ENCODE assay signal across 7 cellular contexts in the genomic region with DNA sequence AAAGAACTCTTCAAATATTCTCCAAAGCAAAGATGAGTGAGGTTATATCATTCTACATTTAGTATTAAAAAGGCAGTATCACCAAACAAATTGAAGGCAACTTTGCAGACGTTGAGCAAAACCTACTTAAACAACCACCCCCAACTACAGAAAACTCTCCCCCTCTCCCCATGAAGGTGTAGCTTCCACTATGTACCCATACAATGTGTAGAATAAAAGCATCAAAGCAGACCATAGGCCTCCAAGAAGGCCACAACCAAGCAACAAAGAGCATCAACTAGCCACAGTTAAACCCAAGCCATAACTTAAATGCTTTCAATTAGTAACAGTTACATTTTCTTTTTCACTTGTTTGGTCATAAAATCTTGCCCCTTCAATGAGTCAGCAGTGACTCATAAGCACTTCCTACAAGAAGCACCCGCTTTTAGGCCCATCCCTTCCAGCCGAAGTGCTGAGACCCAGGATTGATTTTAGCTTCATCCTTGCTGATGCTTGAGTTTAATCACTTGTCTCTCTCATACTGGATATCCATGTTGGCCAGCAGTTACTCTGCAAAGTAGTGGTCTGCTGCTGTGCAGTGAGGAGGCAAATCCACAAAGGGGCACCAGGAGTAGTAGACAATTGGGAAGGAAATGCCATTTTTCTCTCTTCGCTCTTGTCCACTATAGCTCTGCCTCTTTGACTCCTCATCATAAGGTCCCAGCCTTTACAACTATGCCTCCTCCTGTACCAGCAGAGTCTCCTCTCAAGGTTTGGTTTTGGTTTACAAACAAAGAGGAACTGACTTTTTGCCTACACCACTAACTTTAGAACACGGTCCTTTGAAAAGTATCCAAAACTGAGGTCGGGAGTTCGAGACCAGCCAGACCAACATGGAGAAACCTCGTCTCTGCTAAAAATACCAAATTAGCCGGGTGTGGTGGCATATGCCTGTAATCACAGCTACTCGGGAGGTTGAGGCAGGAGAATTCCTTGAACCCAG. TPM values are rescaled to one million over a fixed set of nuclear protein-coding genes. Genes with fewer than 3 reads are reported as not detected.
DNase-seq lines count a peak whose midpoint lies in the region; ATAC-seq and TF ChIP-seq lines count a peak whose summit lies in the region.

No MANE protein-coding gene starts in this region.

- CTCF ChIA-PET in naive thymus-derived CD4-positive, alpha-beta T cell (lab: Charles Lee), result interaction anchor here (1.6 kb wide), 1 partner anchor 8 kb away, joined by 5 read pairs; no protein-coding TSS in a partner anchor

- TF ChIP-seq CTCF in colonic mucosa (IDR thresholded peaks at IDR 0.05), result no peak

- no peak overlapping the region for H3K27ac ChIP-seq in naive thymus-derived CD4-positive, alpha-beta T cell (ENCODE audit: low read depth, low read length)
- no peak overlapping the region for H3K27ac ChIP-seq in colonic mucosa

- no peak overlapping the region for H3K9ac ChIP-seq in colonic mucosa (ENCODE audit: low read depth in 2 of 2, low read length in 2 of 2)

- no peaks in the 10 kb centered on the region for H3K4me1 ChIP-seq in naive thymus-derived CD4-positive, alpha-beta T cell (ENCODE audit: control insufficient read depth in 2 of 2, insufficient read depth in 2 of 2, low read length in 2 of 2)
- no peaks in the 10 kb centered on the region for H3K4me1 ChIP-seq in colonic mucosa

- peak overlapping the region in 1 of 10 donors; percentile 65 for H3K4me3 Mint-ChIP-seq in naive thymus-derived CD4-positive, alpha-beta T cell

- peaks cover 0 to 3% (median 0%) of the 10 kb centered on the region in 5 donors for H3K36me3 Mint-ChIP-seq in naive thymus-derived CD4-positive, alpha-beta T cell

- no peaks in the 10 kb centered on the region for H3K9me3 ChIP-seq in naive thymus-derived CD4-positive, alpha-beta T cell (ENCODE audit: control insufficient read depth in 2 of 3, low read length in 3 of 3)
- no peaks in the 10 kb centered on the region for H3K9me3 ChIP-seq in colonic mucosa

- peak overlapping the region in 2 of 9 donors; percentile 29 to 87 for H3K27ac Mint-ChIP-seq in naive thymus-derived CD4-positive, alpha-beta T cell

- H3K9me3 Mint-ChIP-seq in naive thymus-derived CD4-positive, alpha-beta T cell, result no peaks in the 10 kb centered on the region

- no peak overlapping the region for H3K4me3 ChIP-seq in naive thymus-derived CD4-positive, alpha-beta T cell (ENCODE audit: low read length)
- H3K4me3 ChIP-seq in colonic mucosa, result no peak overlapping the region

- H3K27me3 Mint-ChIP-seq in naive thymus-derived CD4-positive, alpha-beta T cell, result peaks cover 0 to 12% (median 0%) of the 10 kb centered on the region in 5 donors

- H3K4me1 Mint-ChIP-seq in naive thymus-derived CD4-positive, alpha-beta T cell, result peaks cover 0 to 20% (median 0%) of the 10 kb centered on the region in 7 donors

- intact Hi-C loops in naive thymus-derived CD4-positive, alpha-beta T cell (cut with micrococcal nuclease), result no loop called here
- intact Hi-C loops in colonic mucosa (cut with DNase I), result no loop called here

- H3K27me3 ChIP-seq in naive thymus-derived CD4-positive, alpha-beta T cell (ENCODE audit: control insufficient read depth in 2 of 2, insufficient read depth in 2 of 2, low read length in 2 of 2), result no peaks in the 10 kb centered on the region
- H3K27me3 ChIP-seq in colonic mucosa, result no peaks in the 10 kb centered on the region

- DNase-seq in NCI-H226, result peak; percentile 79
- peak; percentile 78 for DNase-seq in amniotic epithelial cell (ENCODE audit: low read depth)
- DNase-seq in naive thymus-derived CD4-positive, alpha-beta T cell, result peak in 1 of 9 donors; percentile 32
- DNase-seq in NCI-H2196 treated with DMSO at 0.1 percent for 48 hours (lab: John Stamatoyannopoulos, UW; ENCODE audit: unreplicated experiment), result no peak
- DNase-seq in colonic mucosa, result no peak

- ATAC-seq in GM18519 (IDR thresholded peaks at IDR 0.05; ENCODE audit: low FRiP score, unreplicated experiment) (peak; percentile 75), HG02571 (IDR thresholded peaks at IDR 0.05; ENCODE audit: unreplicated experiment) (peak; percentile 79)
- peak; percentile 76 for ATAC-seq in naive thymus-derived CD4-positive, alpha-beta T cell

- no peaks in the 10 kb centered on the region for H3K36me3 ChIP-seq in naive thymus-derived CD4-positive, alpha-beta T cell (ENCODE audit: control insufficient read depth in 2 of 3, insufficient read depth in 3 of 3, low read length in 3 of 3)
- no peaks in the 10 kb centered on the region for H3K36me3 ChIP-seq in colonic mucosa

- POLR2A ChIA-PET in naive thymus-derived CD4-positive, alpha-beta T cell (lab: Charles Lee), result interaction anchor here (0.7 kb wide), 1 partner anchor 204 kb away, joined by 3 read pairs; no protein-coding TSS in a partner anchor

RNA-seq across cellular contexts. Expression of gene NUP153, which starts 8.4 kb away (rescaled TPM):
- total RNA-seq in naive thymus-derived CD4-positive, alpha-beta T cell, result 10 to 100 TPM; 47.7 to 90.9 (median 53.0) TPM
- 1 to 10 TPM; 2.5 to 6.5 TPM for polyA plus RNA-seq in naive thymus-derived CD4-positive, alpha-beta T cell
- 10 to 100 TPM; 29.8 to 31.7 TPM for total RNA-seq in colonic mucosa

Comparison
In these comparisons a context has a peak if more than half of its experiments do, and no peak if none do; other contexts are left out.
1. DNase-seq: peak in NCI-H226 (single experiment) and amniotic epithelial cell (single experiment); none in NCI-H2196 treated with DMSO at 0.1 percent for 48 hours (single experiment) and colonic mucosa (single experiment).
2. Peak in every context shown above with its lines, with median percentiles within 50 percentile points of each other: ATAC-seq.